Comparison of ENCODE assay signal across 10 cellular contexts in the genomic region with DNA sequence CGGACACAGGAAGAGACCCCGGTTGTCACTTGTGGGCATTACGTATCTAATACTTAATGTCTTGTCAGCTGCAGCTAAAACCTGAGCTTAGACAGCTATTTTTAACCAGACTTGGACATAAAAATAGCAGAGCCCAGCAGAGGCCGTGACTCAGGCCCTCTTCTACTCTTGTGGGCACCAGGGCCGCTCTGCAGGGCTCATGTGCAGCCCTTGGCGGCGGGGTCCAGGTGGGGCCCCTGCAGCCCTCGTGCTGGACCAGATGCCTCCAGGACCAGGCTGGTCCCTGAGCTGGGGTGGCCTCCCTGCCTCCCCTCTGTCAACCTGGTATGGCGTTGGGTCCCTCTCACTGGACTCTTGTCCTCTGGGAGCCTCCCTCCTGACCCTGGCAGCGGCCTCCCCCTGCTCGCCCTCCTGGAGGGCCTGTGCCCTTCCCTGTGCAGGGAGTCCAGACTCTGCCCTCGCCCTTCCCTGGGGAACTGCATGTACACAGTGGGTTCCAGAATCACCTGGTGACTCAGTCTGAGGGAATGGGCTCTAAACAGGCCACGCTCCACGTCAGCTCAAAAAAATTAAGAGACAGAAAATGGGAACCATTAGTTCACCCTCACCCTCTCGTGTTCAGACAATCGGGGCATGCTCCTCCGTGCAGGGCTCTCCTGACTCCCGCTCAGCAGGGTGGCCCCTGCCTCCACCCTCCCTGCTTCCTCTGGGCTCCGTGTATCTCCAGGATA. TPM values are rescaled to one million over a fixed set of nuclear protein-coding genes. Genes with fewer than 3 reads are reported as not detected.
A peak's percentile ranks its signal among the peaks of the same experiment; 100 is the strongest.
DNase-seq lines count a peak whose midpoint lies in the region; ATAC-seq, FAIRE-seq and TF ChIP-seq lines count a peak whose summit lies in the region.
"Had no signal": no experiment of that assay in that cellular context is flagged by ENCODE, and none has a peak within 500 bp of the region (broad histone marks: within the 10 kb centered on the region; RNA-seq: fewer than 3 reads in every experiment).

No MANE protein-coding gene starts in this region.

- no peaks in the 10 kb centered on the region for H3K9me2 ChIP-seq in Karpas-422 (replicated peaks; ENCODE audit: insufficient read depth, low read length)

- TF ChIP-seq RAD21 in A549 (conservative IDR thresholded peaks at IDR 0.05 in 1 of 2, IDR thresholded peaks at IDR 0.05 in 1 of 2) = no peak

- no peak for TF ChIP-seq POLR2A in A549 (IDR thresholded peaks at IDR 0.05; ENCODE audit: low read length)

- CTCF ChIA-PET in A549 (lab: Yijun Ruan, JAX) (interaction anchor here (0.6 to 2.0 kb wide), 6 partner anchors 10 to 162 kb away, joined by 3 to 11 read pairs (median 4); a partner anchor contains a TSS), HEK293 (lab: Yijun Ruan, JAX) (interaction anchor here (1.0 to 1.1 kb wide), 2 partner anchors 8 to 258 kb away, joined by 3 to 4 read pairs; no protein-coding TSS in a partner anchor)

- no peaks in the 10 kb centered on the region for H4K20me1 ChIP-seq in Karpas-422 (ENCODE audit: insufficient read depth, low read depth, low read length)

- ATAC-seq in A549 (peak; percentile 8 to 65; a peak in 4 of 6 replicates), GM21737 (IDR thresholded peaks at IDR 0.05; ENCODE audit: unreplicated experiment) (no peak)
- ATAC-seq: activated T-cell treated with anti-CD3 and anti-CD28 coated beads, Interleukin-2, amount 50 U/mL, for 4 hours had no signal

- DNase-seq in A549 (ENCODE audit: low read depth in 1 of 2, low spot score in 1 of 2) (no peak), astrocyte of the hippocampus (ENCODE audit: low read depth, low spot score) (peak; percentile 82), iris pigment epithelial cell (ENCODE audit: low read depth) (peak; percentile 67), NCI-H510A treated with DMSO at 0.1 percent for 48 hours (lab: John Stamatoyannopoulos, UW) (no peak), globus pallidus (ENCODE audit: low spot score) (no peak), Karpas-422 (no peak)
- DNase-seq: activated T-cell treated with anti-CD3 and anti-CD28 coated beads, Interleukin-2, amount 50 U/mL, for 4 hours; KG1 had no signal

- no peak overlapping the region for H3K9ac ChIP-seq in Karpas-422 (ENCODE audit: low read length)

- POLR2A ChIA-PET in A549 (lab: Yijun Ruan, JAX) = no interaction called here
- POLR2A ChIA-PET in HEK293 (lab: Yijun Ruan, JAX) = no interaction called here

- 56% methylated on average over 18 of the region's 19 CpGs for WGBS in A549 (ENCODE audit: missing lambda C conversion rate)

- H3K27ac ChIP-seq in A549 = peak overlapping the region; percentile 38 to 53; a peak in 3 of 6 replicates
- no peak overlapping the region for H3K27ac ChIP-seq in HEK293 (ENCODE audit: extremely low read depth, low read depth, low read length)
- H3K27ac ChIP-seq in Karpas-422 (ENCODE audit: low read length) = no peak overlapping the region

- H3K4me1 ChIP-seq in A549 (peaks cover 12% of the 10 kb centered on the region; the same call in 2 of the 3 replicates), HEK293 (ENCODE audit: control insufficient read depth, insufficient read depth, low read length) (peaks cover 5% of the 10 kb centered on the region; the same call in 1 of the 2 replicates), Karpas-422 (ENCODE audit: low read length) (peaks cover 6% of the 10 kb centered on the region)

- no peaks in the 10 kb centered on the region for H3K27me3 ChIP-seq in Karpas-422 (ENCODE audit: low read length)

- no peak for TF ChIP-seq CTCF in A549 (IDR thresholded peaks at IDR 0.05)
- TF ChIP-seq CTCF in HEK293 (tag by site-specific recombination; IDR thresholded peaks at IDR 0.05) = no peak

- H3K36me3 ChIP-seq in HEK293 (ENCODE audit: control insufficient read depth in 2 of 2, insufficient read depth in 1 of 2, low read length in 2 of 2) (no peaks in the 10 kb centered on the region), Karpas-422 (ENCODE audit: insufficient read depth, low read length) (no peaks in the 10 kb centered on the region)

- H2AFZ ChIP-seq in Karpas-422 (ENCODE audit: low read length) = no peak overlapping the region

- no peak for FAIRE-seq in A549 (lab: Jason Lieb, UNC)

- H3K9me3 ChIP-seq in A549 (no peaks in the 10 kb centered on the region), HEK293 (ENCODE audit: control insufficient read depth, insufficient read depth, low read depth, low read length) (no peaks in the 10 kb centered on the region), Karpas-422 (ENCODE audit: low read length) (no peaks in the 10 kb centered on the region)

- no peaks in the 10 kb centered on the region for H3K79me2 ChIP-seq in Karpas-422 (ENCODE audit: low read length)

- H3K4me2 ChIP-seq in A549 = peak overlapping the region; percentile 19; the same call in 1 of the 3 replicates
- no peak overlapping the region for H3K4me2 ChIP-seq in Karpas-422 (ENCODE audit: low read depth, low read length, poor library complexity, severe bottlenecking)

- H3K4me3 ChIP-seq in A549 (no peak overlapping the region), HEK293 (ENCODE audit: low read depth, low read length) (no peak overlapping the region), Karpas-422 (ENCODE audit: low read length) (no peak overlapping the region)

- TF ChIP-seq EP300 in A549 (IDR thresholded peaks at IDR 0.05) = no peak

TF ChIP-seq in A549, 52 proteins besides CTCF, POLR2A, EP300 and RAD21:
- TF ChIP-seq TP53 (CRISPR knock-in tag; IDR thresholded peaks at IDR 0.05) = no peak
- TF ChIP-seq RNF2 (IDR thresholded peaks at IDR 0.05; ENCODE audit: borderline replicate concordance, low read depth) = no peak

TF ChIP-seq in HEK293, 187 proteins besides CTCF, POLR2A, EP300 and RAD21:
- TF ChIP-seq, protein P1, sequence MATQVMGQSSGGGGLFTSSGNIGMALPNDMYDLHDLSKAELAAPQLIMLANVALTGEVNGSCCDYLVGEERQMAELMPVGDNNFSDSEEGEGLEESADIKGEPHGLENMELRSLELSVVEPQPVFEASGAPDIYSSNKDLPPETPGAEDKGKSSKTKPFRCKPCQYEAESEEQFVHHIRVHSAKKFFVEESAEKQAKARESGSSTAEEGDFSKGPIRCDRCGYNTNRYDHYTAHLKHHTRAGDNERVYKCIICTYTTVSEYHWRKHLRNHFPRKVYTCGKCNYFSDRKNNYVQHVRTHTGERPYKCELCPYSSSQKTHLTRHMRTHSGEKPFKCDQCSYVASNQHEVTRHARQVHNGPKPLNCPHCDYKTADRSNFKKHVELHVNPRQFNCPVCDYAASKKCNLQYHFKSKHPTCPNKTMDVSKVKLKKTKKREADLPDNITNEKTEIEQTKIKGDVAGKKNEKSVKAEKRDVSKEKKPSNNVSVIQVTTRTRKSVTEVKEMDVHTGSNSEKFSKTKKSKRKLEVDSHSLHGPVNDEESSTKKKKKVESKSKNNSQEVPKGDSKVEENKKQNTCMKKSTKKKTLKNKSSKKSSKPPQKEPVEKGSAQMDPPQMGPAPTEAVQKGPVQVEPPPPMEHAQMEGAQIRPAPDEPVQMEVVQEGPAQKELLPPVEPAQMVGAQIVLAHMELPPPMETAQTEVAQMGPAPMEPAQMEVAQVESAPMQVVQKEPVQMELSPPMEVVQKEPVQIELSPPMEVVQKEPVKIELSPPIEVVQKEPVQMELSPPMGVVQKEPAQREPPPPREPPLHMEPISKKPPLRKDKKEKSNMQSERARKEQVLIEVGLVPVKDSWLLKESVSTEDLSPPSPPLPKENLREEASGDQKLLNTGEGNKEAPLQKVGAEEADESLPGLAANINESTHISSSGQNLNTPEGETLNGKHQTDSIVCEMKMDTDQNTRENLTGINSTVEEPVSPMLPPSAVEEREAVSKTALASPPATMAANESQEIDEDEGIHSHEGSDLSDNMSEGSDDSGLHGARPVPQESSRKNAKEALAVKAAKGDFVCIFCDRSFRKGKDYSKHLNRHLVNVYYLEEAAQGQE (tag by site-specific recombination; IDR thresholded peaks at IDR 0.05) = no peak
- no peak for TF ChIP-seq ZNF341 (tag by site-specific recombination; IDR thresholded peaks at IDR 0.05; ENCODE audit: low read depth)
- TF ChIP-seq IKZF3 (tag by site-specific recombination; IDR thresholded peaks at IDR 0.05) = no peak
- peak; percentile 59 for TF ChIP-seq ZIC2 (tag by site-specific recombination; IDR thresholded peaks at IDR 0.05)

RNA-seq across cellular contexts. Expression of a gene that starts 9.7 kb away (rescaled TPM):
- polyA plus RNA-seq in A549 (2011; rRNA removed) (0.93 and 1.1 TPM in 2 replicates), A549 (2017; fragmentation: RNase III; extraction: RNeasy Plus Mini Kit Qiagen cat#74134 plus additional on column Dnase treatment) (2.4 to 3.0 TPM (median 2.8 TPM) in 3 replicates)
- polyA plus RNA-seq in A549 (2012; cell fraction: cytosol; rRNA removed) = 1.2 and 1.8 TPM in 2 replicates
- polyA plus RNA-seq in A549 (2012; cell fraction: nucleus; rRNA removed) = 2.8 and 3.2 TPM in 2 replicates
- polyA minus RNA-seq in A549 (2011; rRNA and poly(A)+ RNA removed) = 0.62 and 0.88 TPM in 2 replicates
- 0.26 and 0.51 TPM in 2 replicates for total RNA-seq in Karpas-422 (2014; rRNA removed; shearing (Covaris generic); ENCODE audit: low replicate concordance)

RNA-seq across cellular contexts. Expression of a gene that starts 52.2 kb away (rescaled TPM):
- polyA plus RNA-seq in A549 (2011; rRNA removed) (228 and 235 TPM in 2 replicates), A549 (2017; fragmentation: RNase III; extraction: RNeasy Plus Mini Kit Qiagen cat#74134 plus additional on column Dnase treatment) (186 to 195 TPM (median 194 TPM) in 3 replicates)
- 127 and 157 TPM in 2 replicates for polyA plus RNA-seq in A549 (2012; cell fraction: cytosol; rRNA removed)
- 74.8 and 102 TPM in 2 replicates for polyA plus RNA-seq in A549 (2012; cell fraction: nucleus; rRNA removed)
- 234 and 271 TPM in 2 replicates for polyA minus RNA-seq in A549 (2011; rRNA and poly(A)+ RNA removed)
- total RNA-seq in Karpas-422 (2014; rRNA removed; shearing (Covaris generic); ENCODE audit: low replicate concordance) = 69.5 and 79.6 TPM in 2 replicates

Comparison
In these comparisons a context has a peak if more than half of its experiments do, and no peak if none do; other contexts are left out.
1. DNase-seq: peak in astrocyte of the hippocampus (single experiment) and iris pigment epithelial cell (single experiment); none in A549 (0 of 2), NCI-H510A treated with DMSO at 0.1 percent for 48 hours (single experiment), globus pallidus (single experiment) and Karpas-422 (single experiment).
2. H3K27ac ChIP-seq: peak in A549 (2 of 2); none in HEK293 (single experiment) and Karpas-422 (single experiment).